26 cellular contexts compared by ENCODE assay signal in genomic region chr3:24454393-24454792, GRCh38. TPM values are rescaled to one million over a fixed set of nuclear protein-coding genes. Genes with fewer than 3 reads are reported as not detected.
"Had no signal": no experiment of that assay in that cellular context is flagged by ENCODE, and none has a peak within 500 bp of the region (broad histone marks: within the 10 kb centered on the region; RNA-seq: fewer than 3 reads in every experiment).

No MANE protein-coding gene starts in this region.

- H3K27me3 ChIP-seq: esophagus squamous epithelium, heart right ventricle, neutrophil, right atrium auricular region, sigmoid colon, suprapubic skin, vagina had no signal

- H3K9me3 ChIP-seq: esophagus squamous epithelium, heart right ventricle, lower lobe of right lung, neutrophil, prostate gland, right atrium auricular region, sigmoid colon, suprapubic skin, vagina had no signal

- H3K4me1 ChIP-seq: lower lobe of right lung, prostate gland, right atrium auricular region, suprapubic skin had no signal

- H3K4me3 ChIP-seq: esophagus squamous epithelium, heart right ventricle, lower lobe of right lung, prostate gland, right atrium auricular region, sigmoid colon, suprapubic skin, vagina had no signal

- ATAC-seq: heart right ventricle; left ventricle myocardium superior; lower lobe of right lung; natural killer cell treated with Interleukin-12 subunit alpha and Interleukin-12 subunit beta and Interleukin-15 and Interleukin-18, amount 100 ng/mL, for 72 hours; stimulated activated naive B cell treated with anti-CD40 and anti-IgM and Interleukin-4, amounts not matched to agents 10 μg/mL and 1 μg/mL and 100 μg/mL, for 72 hours had no signal

- H3K36me3 ChIP-seq: esophagus squamous epithelium, heart right ventricle, lower lobe of right lung, neutrophil, prostate gland, right atrium auricular region, sigmoid colon, suprapubic skin, vagina had no signal

- H3K27ac ChIP-seq: esophagus squamous epithelium, heart right ventricle, lower lobe of right lung, neutrophil, prostate gland, right atrium auricular region, sigmoid colon, suprapubic skin, vagina had no signal

- DNase-seq: cerebellar nuclear complex; dermis blood vessel endothelial cell; effector memory CD4-positive, alpha-beta T cell; esophagus squamous epithelium; foreskin melanocyte; glutamatergic neuron; heart right ventricle; hypothalamus; immature natural killer cell; islet precursor cell; kidney glomerular epithelial cell; left ventricle myocardium superior; lower lobe of right lung; naive B cell; sigmoid colon; stimulated activated CD4-positive, alpha-beta T cell treated with anti-CD3 and anti-CD28 coated beads, Interleukin-15, amount 100 ng/mL, for 24 hours; stimulated activated CD4-positive, alpha-beta T cell treated with anti-CD3 and anti-CD28 coated beads, Interleukin-2, amount 100 ng/mL, for 48 hours; stimulated activated naive B cell treated with anti-CD40 and anti-IgM and Interleukin-4, amounts not matched to agents 10 μg/mL and 1 μg/mL and 100 μg/mL, for 72 hours; trophoblast cell had no signal

RNA-seq across cellular contexts. Expression of gene THRB, which starts 40.3 kb away (rescaled TPM):
- total RNA-seq: endothelial cell of umbilical vein had no signal
- polyA plus RNA-seq: immature natural killer cell had no signal
